25 cellular contexts compared by ENCODE assay signal in the genomic region with DNA sequence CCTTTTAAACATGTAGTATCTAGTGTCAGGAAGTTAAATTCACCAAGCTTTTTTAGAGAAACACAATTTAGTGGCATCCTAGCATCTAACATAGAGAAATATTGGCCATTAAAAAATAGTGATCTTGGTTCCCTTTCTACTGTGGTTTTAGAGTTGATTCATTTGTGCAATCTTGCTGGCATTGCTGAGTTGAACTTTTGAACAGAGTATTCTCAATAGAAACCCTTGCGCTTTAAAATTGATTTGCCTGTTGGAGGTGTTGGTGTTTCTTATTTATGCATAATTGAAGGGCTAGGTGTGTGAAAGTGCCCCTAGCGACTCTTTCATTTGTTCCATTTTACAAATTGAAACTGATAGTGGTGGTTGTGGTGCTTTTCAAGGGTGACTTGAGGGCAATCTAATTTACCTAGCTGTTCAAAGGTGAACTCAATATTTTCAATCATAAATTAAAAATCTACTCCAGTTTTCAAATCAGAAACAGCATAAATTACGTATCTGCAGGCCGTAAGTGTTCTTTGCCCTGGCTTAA.
DNase-seq lines count a peak whose midpoint lies in the region; ATAC-seq and TF ChIP-seq lines count a peak whose summit lies in the region.
"Had no signal": no experiment of that assay in that cellular context is flagged by ENCODE, and none has a peak within 500 bp of the region (broad histone marks: within the 10 kb centered on the region; RNA-seq: fewer than 3 reads in every experiment).

No MANE protein-coding gene starts in this region.

- no peaks in the 10 kb centered on the region for H3K4me1 ChIP-seq in left ventricle myocardium inferior
- H3K4me1 ChIP-seq: neural progenitor cell, parathyroid adenoma had no signal

- H3K9me3 ChIP-seq in left ventricle myocardium inferior (replicated peaks), result no peaks in the 10 kb centered on the region
- H3K9me3 ChIP-seq: BLaER1 treated with 17β-estradiol and CSF1 and Interleukin-3, amounts not matched to agents 10 nM and 100 nM had no signal

- H3K9me3 Mint-ChIP-seq in activated T-cell treated with anti-CD3 and anti-CD28 coated beads, Interleukin-2, amount 50 U/mL, for 4 hours, result peaks cover 4% of the 10 kb centered on the region
- no peaks in the 10 kb centered on the region for H3K9me3 Mint-ChIP-seq in stimulated activated effector memory CD8-positive, alpha-beta T cell treated with anti-CD3 and anti-CD28 coated beads, Interleukin-12 subunit alpha, Interleukin-12 subunit beta, amount 100 ng/mL, for 72 hours
- H3K9me3 Mint-ChIP-seq: activated B cell treated with CpG ODN at 0.5 μM for 24 hours; neural progenitor cell; T-helper 1 cell treated with Interleukin-12 subunit alpha and Interleukin-12 subunit beta and Interleukin-4 antibody, amounts not matched to agents 30 μg/mL and 1 μg/mL, for 36 hours had no signal

- CTCF ChIA-PET in RWPE1 (lab: Yijun Ruan, JAX), result interaction anchor here (0.5 to 1.2 kb wide), 4 partner anchors 19 to 1064 kb away, joined by 3 to 4 read pairs (median 3); no protein-coding TSS in a partner anchor

- TF ChIP-seq CTCF in left ventricle myocardium inferior (IDR thresholded peaks at IDR 0.05; ENCODE audit: borderline replicate concordance) (no peak), RWPE1 (conservative IDR thresholded peaks at IDR 0.05; ENCODE audit: low read depth) (no peak)

- no peaks in the 10 kb centered on the region for H3K36me3 Mint-ChIP-seq in activated T-cell treated with anti-CD3 and anti-CD28 coated beads, Interleukin-2, amount 50 U/mL, for 4 hours (ENCODE audit: insufficient read depth)
- no peaks in the 10 kb centered on the region for H3K36me3 Mint-ChIP-seq in stimulated activated effector memory CD8-positive, alpha-beta T cell treated with anti-CD3 and anti-CD28 coated beads, Interleukin-12 subunit alpha, Interleukin-12 subunit beta, amount 100 ng/mL, for 72 hours
- H3K36me3 Mint-ChIP-seq: neural progenitor cell had no signal

- POLR2A ChIA-PET in RWPE1 (lab: Yijun Ruan, JAX; ENCODE audit: low non-redundant PET), result no interaction called here

- DNase-seq in left lobe of liver (ENCODE audit: low spot score), result no peak
- DNase-seq in activated T-cell treated with anti-CD3 and anti-CD28 coated beads, Interleukin-2, amount 50 U/mL, for 4 hours, result no peak
- no peak for DNase-seq in left ventricle myocardium inferior
- no peak for DNase-seq in stimulated activated effector memory CD8-positive, alpha-beta T cell treated with anti-CD3 and anti-CD28 coated beads, Interleukin-12 subunit alpha, Interleukin-12 subunit beta, amount 100 ng/mL, for 72 hours (ENCODE audit: low spot score in 2 of 2)
- DNase-seq in RWPE1 (ENCODE audit: low spot score), result no peak
- DNase-seq: activated B cell treated with CpG ODN at 0.5 μM for 24 hours; activated CD4-positive, alpha-beta T cell treated with anti-CD3 and anti-CD28 coated beads, Interleukin-2, amount 50 U/mL, for 1 hour; activated gamma-delta T cell treated with Interleukin-2 at 50 U/mL for 16 hours; activated T-cell treated with anti-CD3 and anti-CD28 coated beads, Interleukin-2, amount 50 U/mL, for 24 hours; central memory CD4-positive, alpha-beta T cell; cortex of kidney; effector memory CD4-positive, alpha-beta T cell; NCI-H524 treated with DMSO at 0.1 percent for 48 hours; NK-92 treated with Interleukin-12 subunit alpha and Interleukin-12 subunit beta, amount 100 ng/mL, for 24 hours; retina; Right ventricle myocardium superior; stimulated activated naive CD4-positive, alpha-beta T cell treated with Interleukin-2 at 50 U/mL for 16 hours had no signal

- no peaks in the 10 kb centered on the region for H3K4me1 Mint-ChIP-seq in activated T-cell treated with anti-CD3 and anti-CD28 coated beads, Interleukin-2, amount 50 U/mL, for 4 hours (ENCODE audit: low read depth)
- no peaks in the 10 kb centered on the region for H3K4me1 Mint-ChIP-seq in stimulated activated effector memory CD8-positive, alpha-beta T cell treated with anti-CD3 and anti-CD28 coated beads, Interleukin-12 subunit alpha, Interleukin-12 subunit beta, amount 100 ng/mL, for 72 hours
- H3K4me1 Mint-ChIP-seq: activated B cell treated with CpG ODN at 0.5 μM for 24 hours, neural progenitor cell had no signal

- H3K4me3 ChIP-seq in left ventricle myocardium inferior, result no peak overlapping the region
- H3K4me3 ChIP-seq: BLaER1 treated with 17β-estradiol and CSF1 and Interleukin-3, amounts not matched to agents 10 nM and 100 nM; neural progenitor cell had no signal

- no peak overlapping the region for H3K27ac Mint-ChIP-seq in stimulated activated effector memory CD8-positive, alpha-beta T cell treated with anti-CD3 and anti-CD28 coated beads, Interleukin-12 subunit alpha, Interleukin-12 subunit beta, amount 100 ng/mL, for 72 hours
- H3K27ac Mint-ChIP-seq: activated B cell treated with CpG ODN at 0.5 μM for 24 hours; activated T-cell treated with anti-CD3 and anti-CD28 coated beads, Interleukin-2, amount 50 U/mL, for 24 hours; neural progenitor cell; T-helper 1 cell treated with Interleukin-12 subunit alpha and Interleukin-12 subunit beta and Interleukin-4 antibody, amounts not matched to agents 30 μg/mL and 1 μg/mL, for 36 hours had no signal

- intact Hi-C loops in left ventricle myocardium inferior (cut with micrococcal nuclease), result loop anchor here (10.0 kb wide), 1 partner anchor 1052 kb away; no protein-coding TSS in a partner anchor

- ATAC-seq in GM18907 (IDR thresholded peaks at IDR 0.05; ENCODE audit: unreplicated experiment) (peak; percentile 77), GM19467 (IDR thresholded peaks at IDR 0.05; ENCODE audit: unreplicated experiment) (peak; percentile 71), HG03354 (IDR thresholded peaks at IDR 0.05; ENCODE audit: poor library complexity, severe bottlenecking, unreplicated experiment) (peak; percentile 62), left lobe of liver (peak; percentile 65)
- no peak for ATAC-seq in activated T-cell treated with anti-CD3 and anti-CD28 coated beads, Interleukin-2, amount 50 U/mL, for 4 hours
- no peak for ATAC-seq in stimulated activated effector memory CD8-positive, alpha-beta T cell treated with anti-CD3 and anti-CD28 coated beads, Interleukin-12 subunit alpha, Interleukin-12 subunit beta, amount 100 ng/mL, for 72 hours

- no peak overlapping the region for H3K4me3 Mint-ChIP-seq in activated T-cell treated with anti-CD3 and anti-CD28 coated beads, Interleukin-2, amount 50 U/mL, for 4 hours
- H3K4me3 Mint-ChIP-seq in stimulated activated effector memory CD8-positive, alpha-beta T cell treated with anti-CD3 and anti-CD28 coated beads, Interleukin-12 subunit alpha, Interleukin-12 subunit beta, amount 100 ng/mL, for 72 hours, result no peak overlapping the region
- H3K4me3 Mint-ChIP-seq: activated B cell treated with CpG ODN at 0.5 μM for 24 hours; activated T-cell treated with anti-CD3 and anti-CD28 coated beads, Interleukin-2, amount 50 U/mL, for 24 hours; neural progenitor cell; T-helper 1 cell treated with Interleukin-12 subunit alpha and Interleukin-12 subunit beta and Interleukin-4 antibody, amounts not matched to agents 30 μg/mL and 1 μg/mL, for 36 hours had no signal

- H3K27me3 Mint-ChIP-seq in activated T-cell treated with anti-CD3 and anti-CD28 coated beads, Interleukin-2, amount 50 U/mL, for 4 hours (ENCODE audit: low read depth), result no peaks in the 10 kb centered on the region
- H3K27me3 Mint-ChIP-seq: activated B cell treated with CpG ODN at 0.5 μM for 24 hours; activated T-cell treated with anti-CD3 and anti-CD28 coated beads, Interleukin-2, amount 50 U/mL, for 24 hours had no signal

- H3K27ac ChIP-seq in left ventricle myocardium inferior (replicated peaks), result no peak overlapping the region
- H3K27ac ChIP-seq in RWPE1, result no peak overlapping the region
- H3K27ac ChIP-seq: BLaER1 treated with 17β-estradiol and CSF1 and Interleukin-3, amounts not matched to agents 10 nM and 100 nM; epithelial cell of prostate; neural progenitor cell; parathyroid adenoma had no signal

- H3K36me3 ChIP-seq in left ventricle myocardium inferior, result no peaks in the 10 kb centered on the region
- H3K36me3 ChIP-seq: BLaER1 treated with 17β-estradiol and CSF1 and Interleukin-3, amounts not matched to agents 10 nM and 100 nM; neural progenitor cell had no signal

- H3K27me3 ChIP-seq in left ventricle myocardium inferior (ENCODE audit: low read depth), result no peaks in the 10 kb centered on the region
- H3K27me3 ChIP-seq: BLaER1 treated with 17β-estradiol and CSF1 and Interleukin-3, amounts not matched to agents 10 nM and 100 nM; neural progenitor cell had no signal

Comparison
In these comparisons a context has a peak if more than half of its experiments do, and no peak if none do; other contexts are left out.
1. ATAC-seq: peak in GM18907 (single experiment), GM19467 (single experiment), HG03354 (single experiment) and left lobe of liver (single experiment); none in activated T-cell treated with anti-CD3 and anti-CD28 coated beads, Interleukin-2, amount 50 U/mL, for 4 hours (0 of 2) and stimulated activated effector memory CD8-positive, alpha-beta T cell treated with anti-CD3 and anti-CD28 coated beads, Interleukin-12 subunit alpha, Interleukin-12 subunit beta, amount 100 ng/mL, for 72 hours (single experiment).